In the genomic region with DNA sequence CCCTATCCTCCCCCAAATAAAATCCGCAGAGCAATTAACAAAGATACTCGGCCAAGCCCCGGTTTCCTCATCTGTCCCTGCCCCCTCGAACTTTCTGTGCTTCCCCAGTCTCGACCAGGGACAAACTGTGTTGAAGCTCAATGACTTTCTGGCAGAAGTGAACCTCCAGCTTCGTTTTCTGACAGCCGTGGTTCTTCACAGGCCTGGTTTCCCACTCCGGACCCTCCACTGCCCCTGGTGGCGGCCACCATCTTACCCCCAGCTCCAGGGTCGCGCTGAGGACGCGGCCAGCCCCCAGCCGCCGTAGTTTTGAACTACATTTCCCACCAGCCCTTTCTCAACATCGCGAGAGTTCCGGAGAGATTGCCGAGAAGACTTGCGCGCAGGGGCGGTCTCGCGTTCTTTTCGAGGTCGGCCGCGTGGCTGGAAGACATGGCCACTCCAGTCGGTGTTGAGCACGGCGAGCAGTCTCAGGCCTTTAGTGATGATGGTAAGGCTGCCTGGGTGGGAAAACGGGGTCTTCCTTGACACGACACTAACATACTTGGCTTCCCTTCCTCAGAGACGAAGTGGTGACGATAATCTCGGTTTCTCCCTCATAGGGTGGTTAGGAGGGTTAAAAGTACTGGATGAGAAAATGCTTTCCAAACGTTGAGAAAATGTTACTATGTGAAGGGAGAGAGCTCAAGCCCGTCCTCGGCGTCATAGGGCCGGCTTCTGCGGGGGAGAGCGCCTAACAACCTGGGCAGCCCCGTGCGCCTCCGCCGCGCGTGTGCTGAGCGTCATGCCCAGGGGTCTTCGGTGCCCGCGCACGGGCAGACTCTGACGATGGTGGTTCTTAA, we compare ENCODE assay signal across 8 cellular contexts. TPM values are rescaled to one million over a fixed set of nuclear protein-coding genes. Genes with fewer than 3 reads are reported as not detected.
DNase-seq lines count a peak whose midpoint lies in the region; ATAC-seq, FAIRE-seq and TF ChIP-seq lines count a peak whose summit lies in the region.

No MANE protein-coding gene starts in this region.

- peaks cover 4 to 27% of the 10 kb centered on the region in 2 experiments for H3K36me3 ChIP-seq in keratinocyte (ENCODE audit: control insufficient read depth in 2 of 2, extremely low read depth in 1 of 2, insufficient read depth in 2 of 2, low read length in 2 of 2)

- TF ChIP-seq CTCF in keratinocyte (optimal IDR thresholded peaks at IDR 0.05 in 1 of 3, IDR thresholded peaks at IDR 0.05 in 1 of 3, conservative IDR thresholded peaks at IDR 0.05 in 1 of 3; ENCODE audit: extremely low read depth in 1 of 3, insufficient read depth in 2 of 3, low read length in 3 of 3), result peak; percentile 37 to 47 (median 43)

- peak overlapping the region; percentile 97 to 100 (median 99) for H3K4me3 ChIP-seq in keratinocyte (ENCODE audit: control insufficient read depth in 2 of 3, extremely low read depth in 1 of 3, insufficient read depth in 2 of 3, low read depth in 1 of 3, low read length in 3 of 3)

- H3K4me2 ChIP-seq in keratinocyte (ENCODE audit: control insufficient read depth, extremely low read depth, insufficient read depth, low read depth, low read length), result peak overlapping the region; percentile 94

- FAIRE-seq in keratinocyte (lab: Jason Lieb, UNC), result no peak

- peak; percentile 83 for ATAC-seq in GM19025 (IDR thresholded peaks at IDR 0.05; ENCODE audit: low read depth, unreplicated experiment)
- peak; percentile 87 for ATAC-seq in HG03280 (IDR thresholded peaks at IDR 0.05; ENCODE audit: unreplicated experiment)
- ATAC-seq in central memory CD8-positive, alpha-beta T cell (replicated peaks; ENCODE audit: extremely low read depth, poor library complexity, severe bottlenecking), result peak; percentile 71

- no peaks in the 10 kb centered on the region for H3K9me3 Mint-ChIP-seq in central memory CD8-positive, alpha-beta T cell

- peaks cover 4% of the 10 kb centered on the region for H3K9me1 ChIP-seq in keratinocyte (ENCODE audit: control insufficient read depth, extremely low read depth, insufficient read depth, low read length)

- no peaks in the 10 kb centered on the region for H3K27me3 ChIP-seq in keratinocyte (ENCODE audit: control insufficient read depth, extremely low read depth, insufficient read depth, low read length)

- H3K4me3 Mint-ChIP-seq in central memory CD8-positive, alpha-beta T cell, result peak overlapping the region; percentile 98

- no peaks in the 10 kb centered on the region for H3K9me3 ChIP-seq in keratinocyte (ENCODE audit: control insufficient read depth, low read depth, low read length)

- peak; percentile 93 for DNase-seq in AG20443 (ENCODE audit: low spot score)
- DNase-seq in NCI-H345 (lab: John Stamatoyannopoulos, UW), result peak; percentile 99
- DNase-seq in activated CD4-positive, CD25-positive, alpha-beta regulatory T cell treated with anti-CD3 and anti-CD28 coated beads, Interleukin-2, amount 50 U/mL, for 16 hours (ENCODE audit: low read depth, low spot score), result peak; percentile 87
- peak; percentile 88 to 92 for DNase-seq in central memory CD8-positive, alpha-beta T cell (ENCODE audit: low spot score in 2 of 2)
- DNase-seq in keratinocyte (ENCODE audit: low read depth, low spot score), result peak; percentile 92
- DNase-seq in stimulated activated CD4-positive, alpha-beta T cell treated with anti-CD3 and anti-CD28 coated beads, Interleukin-12 subunit alpha, Interleukin-12 subunit beta, amount 100 ng/mL, for 48 hours (ENCODE audit: low read depth in 2 of 3, low spot score in 1 of 3), result peak; percentile 91 to 95 (median 92)

- H3K36me3 Mint-ChIP-seq in central memory CD8-positive, alpha-beta T cell (ENCODE audit: insufficient read depth), result peaks cover 32% of the 10 kb centered on the region

- peak overlapping the region; percentile 100 for H3K27ac Mint-ChIP-seq in central memory CD8-positive, alpha-beta T cell (ENCODE audit: low read depth)

- H3K27me3 Mint-ChIP-seq in central memory CD8-positive, alpha-beta T cell, result no peaks in the 10 kb centered on the region

- peak overlapping the region; percentile 100 for H3K9ac ChIP-seq in keratinocyte (ENCODE audit: control insufficient read depth, extremely low read depth, insufficient read depth, low read length)

- peaks cover 49% of the 10 kb centered on the region for H3K4me1 ChIP-seq in keratinocyte (ENCODE audit: control insufficient read depth, extremely low read depth, insufficient read depth, low read length)

- H2AFZ ChIP-seq in keratinocyte (ENCODE audit: control insufficient read depth, low read length), result peak overlapping the region; percentile 76

- H3K79me2 ChIP-seq in keratinocyte (ENCODE audit: control insufficient read depth, insufficient read depth, low read length), result peaks cover 54% of the 10 kb centered on the region

- H4K20me1 ChIP-seq in keratinocyte (ENCODE audit: control insufficient read depth, extremely low read depth, insufficient read depth, low read length), result peaks cover 20% of the 10 kb centered on the region

- H3K27ac ChIP-seq in keratinocyte (ENCODE audit: control insufficient read depth, insufficient read depth, low read length), result peak overlapping the region; percentile 100

- dilution Hi-C loops in keratinocyte (cut with MboI; ENCODE audit: extremely low pct_ligation_motif_present, low sequenced_read_pairs), result no loop called here

- peaks cover 66% of the 10 kb centered on the region for H3K4me1 Mint-ChIP-seq in central memory CD8-positive, alpha-beta T cell

RNA-seq across cellular contexts. Expression of a gene that starts 17.7 kb away (rescaled TPM):
- 0.65 to 1.7 TPM (median 1.2 TPM) in 3 replicates for polyA plus RNA-seq in keratinocyte
- polyA plus RNA-seq in keratinocyte (2011; ENCODE audit: low read depth), result not detected
- polyA plus RNA-seq in keratinocyte (2011; cell fraction: cytosol; rRNA removed), result 0.55 and 0.81 TPM in 2 replicates
- polyA plus RNA-seq in keratinocyte (2011; cell fraction: nucleus; rRNA removed), result 6.7 and 11.7 TPM in 2 replicates
- polyA plus RNA-seq in keratinocyte (2012; ENCODE audit: low replicate concordance), result 0.68 and 0.72 TPM in 2 replicates
- 0.38 to 0.96 TPM in 2 of 3 replicates, not detected in the other for polyA minus RNA-seq in keratinocyte
- not detected for polyA minus RNA-seq in keratinocyte (2011; cell fraction: cytosol; rRNA and poly(A)+ RNA removed)
- polyA minus RNA-seq in keratinocyte (2011; cell fraction: nucleus; rRNA and poly(A)+ RNA removed), result 1.3 and 1.8 TPM in 2 replicates

RNA-seq across cellular contexts. Expression of a gene that starts 20.1 kb away (rescaled TPM):
- polyA plus RNA-seq in keratinocyte, result 10.3 to 26.1 TPM (median 15.3 TPM) in 3 replicates
- polyA plus RNA-seq in keratinocyte (2011; ENCODE audit: low read depth), result 2.1 TPM
- 15.3 and 37.7 TPM in 2 replicates for polyA plus RNA-seq in keratinocyte (2011; cell fraction: cytosol; rRNA removed)
- polyA plus RNA-seq in keratinocyte (2011; cell fraction: nucleus; rRNA removed), result 15.4 and 26.2 TPM in 2 replicates
- polyA plus RNA-seq in keratinocyte (2012; ENCODE audit: low replicate concordance), result 6.2 and 33.8 TPM in 2 replicates
- polyA minus RNA-seq in keratinocyte, result 9.0 to 17.2 TPM (median 11.8 TPM) in 3 replicates
- 42.6 TPM for polyA minus RNA-seq in keratinocyte (2011; cell fraction: cytosol; rRNA and poly(A)+ RNA removed)
- polyA minus RNA-seq in keratinocyte (2011; cell fraction: nucleus; rRNA and poly(A)+ RNA removed), result 12.3 and 17.7 TPM in 2 replicates

RNA-seq across cellular contexts. Expression of a gene that starts 28.1 kb away (rescaled TPM):
- polyA plus RNA-seq in keratinocyte, result 38.7 to 63.2 TPM (median 45.8 TPM) in 3 replicates
- polyA plus RNA-seq in keratinocyte (2011; ENCODE audit: low read depth), result 42.7 TPM
- 52.9 and 55.5 TPM in 2 replicates for polyA plus RNA-seq in keratinocyte (2011; cell fraction: cytosol; rRNA removed)
- polyA plus RNA-seq in keratinocyte (2011; cell fraction: nucleus; rRNA removed), result 80.8 and 105 TPM in 2 replicates
- polyA plus RNA-seq in keratinocyte (2012; ENCODE audit: low replicate concordance), result 37.2 and 79.4 TPM in 2 replicates
- 33.4 to 50.5 TPM (median 35.0 TPM) in 3 replicates for polyA minus RNA-seq in keratinocyte
- polyA minus RNA-seq in keratinocyte (2011; cell fraction: cytosol; rRNA and poly(A)+ RNA removed), result 79.8 TPM
- 33.3 and 45.4 TPM in 2 replicates for polyA minus RNA-seq in keratinocyte (2011; cell fraction: nucleus; rRNA and poly(A)+ RNA removed)

RNA-seq across cellular contexts. Expression of a gene that starts 56.4 kb away (rescaled TPM):
- 14.9 to 22.6 TPM (median 20.6 TPM) in 3 replicates for polyA plus RNA-seq in keratinocyte
- 27.6 TPM for polyA plus RNA-seq in keratinocyte (2011; ENCODE audit: low read depth)
- polyA plus RNA-seq in keratinocyte (2011; cell fraction: cytosol; rRNA removed), result 9.1 and 16.9 TPM in 2 replicates
- polyA plus RNA-seq in keratinocyte (2011; cell fraction: nucleus; rRNA removed), result 61.7 and 94.2 TPM in 2 replicates
- 40.0 and 43.0 TPM in 2 replicates for polyA plus RNA-seq in keratinocyte (2012; ENCODE audit: low replicate concordance)
- 25.6 to 54.8 TPM (median 27.0 TPM) in 3 replicates for polyA minus RNA-seq in keratinocyte
- polyA minus RNA-seq in keratinocyte (2011; cell fraction: cytosol; rRNA and poly(A)+ RNA removed), result 32.8 TPM
- 53.1 and 55.9 TPM in 2 replicates for polyA minus RNA-seq in keratinocyte (2011; cell fraction: nucleus; rRNA and poly(A)+ RNA removed)

Comparison
In these comparisons a context has a peak if more than half of its experiments do, and no peak if none do; other contexts are left out.
1. Peak in every context shown above with its lines: DNase-seq, ATAC-seq, H3K4me3 ChIP-seq and H3K27ac ChIP-seq.